2 cellular contexts compared by ENCODE assay signal in genomic region chr2:26305109-26305508, GRCh38. TPM values are rescaled to one million over a fixed set of nuclear protein-coding genes. Genes with fewer than 3 reads are reported as not detected.
"Had no signal": no experiment of that assay in that cellular context is flagged by ENCODE, and none has a peak within 500 bp of the region (broad histone marks: within the 10 kb centered on the region; RNA-seq: fewer than 3 reads in every experiment).

No MANE protein-coding gene starts in this region.

RNA-seq across cellular contexts. Expression of gene ADGRF3, which starts 41.5 kb away (rescaled TPM):
- total RNA-seq: left ventricle myocardium inferior, smooth muscle cell had no signal
